ENCODE assay signal across 14 cellular contexts in genomic region chr11:71144010-71144409, GRCh38.
DNase-seq lines count a peak whose midpoint lies in the region; ATAC-seq, FAIRE-seq and TF ChIP-seq lines count a peak whose summit lies in the region.
"Had no signal": no experiment of that assay in that cellular context is flagged by ENCODE, and none has a peak within 500 bp of the region (broad histone marks: within the 10 kb centered on the region; RNA-seq: fewer than 3 reads in every experiment).

No MANE protein-coding gene starts in this region.

- H3K4me3 ChIP-seq in spleen (no peak overlapping the region), pancreas (no peak overlapping the region)
- H3K4me3 ChIP-seq: GM12878, GM23338 had no signal

- TF ChIP-seq CTCF in spleen (IDR thresholded peaks at IDR 0.05 in 8 of 11, conservative IDR thresholded peaks at IDR 0.05 in 3 of 11) (no peak), pancreas (IDR thresholded peaks at IDR 0.05) (no peak)

- H3K27me3 ChIP-seq in spleen (replicated peaks in 1 of 7), result peaks cover 0 to 28% (median 0%) of the 10 kb centered on the region in 7 donors
- no peaks in the 10 kb centered on the region for H3K27me3 ChIP-seq in pancreas

- H3K36me3 ChIP-seq in spleen, result no peaks in the 10 kb centered on the region
- H3K36me3 ChIP-seq in pancreas, result no peaks in the 10 kb centered on the region

- no peak for TF ChIP-seq POLR2A in spleen (IDR thresholded peaks at IDR 0.05)

- DNase-seq in HTR-8/SVneo (ENCODE audit: insufficient read length, low spot score) (no peak), SW480 (ENCODE audit: low spot score) (peak; percentile 10), left kidney (ENCODE audit: low read depth, low spot score) (peak; percentile 66), spleen (peak; percentile 12), Right ventricle myocardium inferior (ENCODE audit: missing footprints) (no peak), pancreas (no peak)
- DNase-seq: C1 segment of cervical spinal cord; CD4-positive, alpha-beta T cell; DMS79; H9 had no signal

- H3K27ac ChIP-seq in spleen, result no peak overlapping the region
- no peak overlapping the region for H3K27ac ChIP-seq in pancreas

- FAIRE-seq in HTR-8/SVneo (lab: Jason Lieb, UNC), result peak; percentile 63
- no peak for FAIRE-seq in pancreas (lab: Jason Lieb, UNC)
- FAIRE-seq: A204.1, GM12878 had no signal

- no peak for ATAC-seq in HG02840 (IDR thresholded peaks at IDR 0.05; ENCODE audit: low FRiP score, unreplicated experiment)
- ATAC-seq in Right ventricle myocardium inferior, result no peak
- ATAC-seq in pancreas, result no peak
- ATAC-seq: GM12878, GM23338 had no signal

- H3K4me1 ChIP-seq in spleen (no peaks in the 10 kb centered on the region), pancreas (peaks cover 0 to 12% (median 0%) of the 10 kb centered on the region in 3 donors)

- intact Hi-C loops in spleen (cut with DNase I; ENCODE audit: low total_unique reads) (no loop called here), Right ventricle myocardium inferior (cut with DNase I) (no loop called here), pancreas (cut with DNase I) (no loop called here)

- 81 to 98% (median 86%) methylated on average over 5 of the region's 5 CpGs for WGBS in spleen, 5 donors
- WGBS in pancreas, 2 donors, result 86 to 95% methylated on average over 5 of the region's 5 CpGs

- H3K9me3 ChIP-seq in spleen (peaks cover 0 to 6% (median 0%) of the 10 kb centered on the region in 8 donors), pancreas (no peaks in the 10 kb centered on the region)

Comparison
In these comparisons a context has a peak if more than half of its experiments do, and no peak if none do; other contexts are left out.
1. DNase-seq: peak in SW480 (single experiment), left kidney (single experiment) and spleen (single experiment); none in HTR-8/SVneo (single experiment), Right ventricle myocardium inferior (single experiment) and pancreas (0 of 6).